ENCODE assay signal across 8 cellular contexts in genomic region chr14:73644531-73645247, GRCh38. TPM values are rescaled to one million over a fixed set of nuclear protein-coding genes. Genes with fewer than 3 reads are reported as not detected.
DNase-seq lines count a peak whose midpoint lies in the region; ATAC-seq and TF ChIP-seq lines count a peak whose summit lies in the region.

Gene DNAL1 (plus strand): TSS chr14:73644986. CDS start chr14:73645040, 54 bp downstream.

- no peaks in the 10 kb centered on the region for H3K27me3 Mint-ChIP-seq in activated naive CD4-positive, alpha-beta T cell treated with anti-CD3 and anti-CD28 coated beads for 36 hours (ENCODE audit: low read depth)

- no peaks in the 10 kb centered on the region for H3K36me3 Mint-ChIP-seq in activated naive CD4-positive, alpha-beta T cell treated with anti-CD3 and anti-CD28 coated beads for 36 hours (ENCODE audit: low read depth)

- peak; percentile 99 for DNase-seq in GM03348 (ENCODE audit: low spot score)
- peak; percentile 73 for DNase-seq in HFF-Myc (ENCODE audit: extremely low read depth, low read depth)
- peak; percentile 87 for DNase-seq in MV-4-11 (lab: John Stamatoyannopoulos, UW)
- DNase-seq in SJSA1 (ENCODE audit: low read depth in 1 of 2, low spot score in 2 of 2): peak; percentile 89 to 93
- peak; percentile 93 for DNase-seq in activated naive CD4-positive, alpha-beta T cell treated with anti-CD3 and anti-CD28 coated beads for 36 hours
- DNase-seq in substantia nigra (lab: John Stamatoyannopoulos, UW): peak; percentile 58 to 95 (median 87)

- H3K27me3 ChIP-seq in SJSA1 (replicated peaks) (no peaks in the 10 kb centered on the region), gastroesophageal sphincter (no peaks in the 10 kb centered on the region), neutrophil (no peaks in the 10 kb centered on the region)

- intact Hi-C loops in activated naive CD4-positive, alpha-beta T cell treated with anti-CD3 and anti-CD28 coated beads for 36 hours (cut with micrococcal nuclease): loop anchor here (2.0 to 5.0 kb wide), 2 partner anchors 68 to 76 kb away; partner anchors contain the start of genes ACOT2 and PNMA1

- H3K36me3 ChIP-seq in SJSA1 (no peaks in the 10 kb centered on the region), gastroesophageal sphincter (no peaks in the 10 kb centered on the region), neutrophil (no peaks in the 10 kb centered on the region)

- no peak for TF ChIP-seq EP300 in gastroesophageal sphincter (IDR thresholded peaks at IDR 0.05)

- CTCF ChIA-PET in activated naive CD4-positive, alpha-beta T cell treated with anti-CD3 and anti-CD28 coated beads for 36 hours (lab: Charles Lee): interaction anchor here (0.6 to 1.3 kb wide), 2 partner anchors 11 to 503 kb away, joined by 4 read pairs; no protein-coding TSS in a partner anchor

- no peaks in the 10 kb centered on the region for H3K9me3 Mint-ChIP-seq in activated naive CD4-positive, alpha-beta T cell treated with anti-CD3 and anti-CD28 coated beads for 36 hours

- H3K27ac ChIP-seq in SJSA1 (peak within 1 kb of the TSS; percentile 75), gastroesophageal sphincter (peak within 1 kb of the TSS; percentile 55 to 87 (median 84)), neutrophil (peak within 1 kb of the TSS; percentile 30), substantia nigra (ENCODE audit: low read depth, low read length, poor library complexity, severe bottlenecking) (peak within 1 kb of the TSS; percentile 88)

- H3K4me3 Mint-ChIP-seq in activated naive CD4-positive, alpha-beta T cell treated with anti-CD3 and anti-CD28 coated beads for 36 hours: peak within 1 kb of the TSS; percentile 92

- H3K4me1 Mint-ChIP-seq in activated naive CD4-positive, alpha-beta T cell treated with anti-CD3 and anti-CD28 coated beads for 36 hours (ENCODE audit: low read depth): peaks cover 17% of the 10 kb centered on the region

- H3K4me1 ChIP-seq in SJSA1 (replicated peaks): peaks cover 20% of the 10 kb centered on the region
- peaks cover 0 to 19% (median 12%) of the 10 kb centered on the region in 3 donors for H3K4me1 ChIP-seq in gastroesophageal sphincter
- H3K4me1 ChIP-seq in neutrophil (ENCODE audit: control insufficient read depth in 1 of 2, insufficient read depth in 1 of 2, low read depth in 1 of 2, low read length in 1 of 2): peaks cover 11 to 17% of the 10 kb centered on the region in 2 experiments

- H3K9me3 ChIP-seq in SJSA1 (replicated peaks): no peaks in the 10 kb centered on the region
- no peaks in the 10 kb centered on the region for H3K9me3 ChIP-seq in gastroesophageal sphincter
- H3K9me3 ChIP-seq in neutrophil: no peaks in the 10 kb centered on the region

- peak within 1 kb of the TSS; percentile 90 for H3K4me3 ChIP-seq in HFF-Myc (replicated peaks; ENCODE audit: low read depth, low read length)
- H3K4me3 ChIP-seq in SJSA1: peak within 1 kb of the TSS; percentile 57
- H3K4me3 ChIP-seq in gastroesophageal sphincter: peak within 1 kb of the TSS; percentile 66 to 83
- H3K4me3 ChIP-seq in neutrophil (ENCODE audit: low read depth in 1 of 2, low read length in 1 of 2): peak within 1 kb of the TSS; percentile 60 to 70

- peak; percentile 46 to 57 for TF ChIP-seq POLR2A in gastroesophageal sphincter (IDR thresholded peaks at IDR 0.05)

- ATAC-seq in gastroesophageal sphincter: peak; percentile 99

- TF ChIP-seq CTCF in HFF-Myc (IDR thresholded peaks at IDR 0.05; ENCODE audit: low read depth, low read length, missing control alignments) (no peak), gastroesophageal sphincter (IDR thresholded peaks at IDR 0.05) (peak in 1 of 4 experiments; percentile 30), neutrophil (IDR thresholded peaks at IDR 0.05) (no peak)

- 0 to 2% methylated on average over 12 to 20 of the region's 43 CpGs for WGBS in gastroesophageal sphincter (ENCODE audit: low coverage in 1 of 2), 2 donors

- peak within 1 kb of the TSS; percentile 86 for H3K27ac Mint-ChIP-seq in activated naive CD4-positive, alpha-beta T cell treated with anti-CD3 and anti-CD28 coated beads for 36 hours

RNA-seq across cellular contexts. Expression of gene DNAL1, which starts in this region (rescaled TPM):
- 5.0 and 16.2 TPM in 2 replicates for total RNA-seq in SJSA1 (2014; rRNA removed; shearing (Covaris generic))
- 1 to 10 TPM; 4.4 TPM for total RNA-seq in activated naive CD4-positive, alpha-beta T cell treated with anti-CD3 and anti-CD28 coated beads for 36 hours
- 10 to 100 TPM in 2 of 4 donors, 1 to 10 TPM in 2; 8.9 to 18.2 (median 10.4) TPM for total RNA-seq in gastroesophageal sphincter

Comparison
In these comparisons a context has a peak if more than half of its experiments do, and no peak if none do; other contexts are left out.
1. Peak in every context shown above with its lines: DNase-seq, ATAC-seq, H3K4me3 ChIP-seq and H3K27ac ChIP-seq.
2. H3K27ac ChIP-seq: peak in every context shown above with its lines; median percentile 88 in substantia nigra; 84 in gastroesophageal sphincter; 75 in SJSA1; 30 in neutrophil.